ENCODE assay signal across 9 cellular contexts in the genomic region with DNA sequence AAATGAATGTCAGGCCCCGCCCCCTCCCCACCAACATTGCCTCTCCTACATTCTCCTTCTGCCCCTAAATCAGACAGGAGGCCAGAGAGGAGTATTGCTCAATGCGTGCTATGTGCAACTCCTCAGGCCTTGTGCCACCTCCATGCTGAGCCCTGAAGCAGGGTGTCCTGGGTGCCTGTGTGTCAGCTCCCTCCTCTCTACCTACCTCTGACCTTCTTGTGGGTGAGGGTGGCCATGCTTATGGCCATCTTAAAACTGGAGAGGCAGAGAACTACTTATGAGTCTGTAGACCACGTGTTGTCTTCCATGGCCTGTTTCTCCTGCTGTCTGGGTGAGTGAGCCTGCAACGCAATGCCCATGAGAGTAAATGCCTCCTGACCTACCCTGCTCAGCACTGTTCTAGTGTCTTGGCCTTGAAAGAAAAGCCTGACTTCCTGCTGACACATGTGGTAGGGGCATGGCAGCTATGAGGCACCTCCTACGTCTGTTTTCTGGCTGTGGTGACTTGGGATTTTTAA. TPM values are rescaled to one million over a fixed set of nuclear protein-coding genes. Genes with fewer than 3 reads are reported as not detected.
DNase-seq lines count a peak whose midpoint lies in the region; ATAC-seq and TF ChIP-seq lines count a peak whose summit lies in the region.
"Had no signal": no experiment of that assay in that cellular context is flagged by ENCODE, and none has a peak within 500 bp of the region (broad histone marks: within the 10 kb centered on the region; RNA-seq: fewer than 3 reads in every experiment).

No MANE protein-coding gene starts in this region.

- no peaks in the 10 kb centered on the region for H4K20me1 ChIP-seq in mammary epithelial cell (ENCODE audit: insufficient read depth, low read length)

- H3K4me1 ChIP-seq in mammary epithelial cell (ENCODE audit: insufficient read depth, low read length) (peaks cover 20% of the 10 kb centered on the region), right cardiac atrium (ENCODE audit: control insufficient read depth, insufficient read depth, low read length) (no peaks in the 10 kb centered on the region), upper lobe of right lung (no peaks in the 10 kb centered on the region)

- no peak overlapping the region for H3K4me3 Mint-ChIP-seq in MCF 10A (ENCODE audit: unreplicated experiment)

- in situ Hi-C loops in mammary epithelial cell (cut with MboI; ENCODE audit: low sequenced_read_pairs in 2 of 2): no loop called here

- H3K9me3 ChIP-seq in mammary epithelial cell (replicated peaks; ENCODE audit: insufficient read depth, low read length) (no peaks in the 10 kb centered on the region), right cardiac atrium (ENCODE audit: control insufficient read depth, low read length) (no peaks in the 10 kb centered on the region), upper lobe of right lung (no peaks in the 10 kb centered on the region)

- H3K79me2 ChIP-seq in mammary epithelial cell (ENCODE audit: insufficient read depth, low read length): no peaks in the 10 kb centered on the region

- H3K27ac ChIP-seq in mammary epithelial cell (ENCODE audit: insufficient read depth, low read depth, low read length): no peak overlapping the region
- H3K27ac ChIP-seq in right cardiac atrium (ENCODE audit: low read length): no peak overlapping the region
- no peak overlapping the region for H3K27ac ChIP-seq in upper lobe of right lung
- H3K27ac ChIP-seq: KMS-11 had no signal

- no peaks in the 10 kb centered on the region for H3K9me3 Mint-ChIP-seq in MCF 10A (ENCODE audit: unreplicated experiment)

- H3K4me3 ChIP-seq in mammary epithelial cell (replicated peaks in 1 of 3; ENCODE audit: insufficient read depth in 1 of 3, low read depth in 2 of 3, low read length in 3 of 3) (no peak overlapping the region), right cardiac atrium (ENCODE audit: low read length) (no peak overlapping the region), upper lobe of right lung (no peak overlapping the region)

- H3K27me3 ChIP-seq in mammary epithelial cell (ENCODE audit: insufficient read depth, low read length) (no peaks in the 10 kb centered on the region), right cardiac atrium (ENCODE audit: control insufficient read depth, insufficient read depth) (no peaks in the 10 kb centered on the region), upper lobe of right lung (no peaks in the 10 kb centered on the region)

- H3K4me1 Mint-ChIP-seq in MCF 10A (ENCODE audit: insufficient read depth, unreplicated experiment): peaks cover 10% of the 10 kb centered on the region

- no peak overlapping the region for H3K4me2 ChIP-seq in mammary epithelial cell (ENCODE audit: insufficient read depth, low read depth, low read length)
- H3K4me2 ChIP-seq: KMS-11 had no signal

- H3K36me3 ChIP-seq in mammary epithelial cell (ENCODE audit: insufficient read depth, low read length): peaks cover 20% of the 10 kb centered on the region
- H3K36me3 ChIP-seq in upper lobe of right lung: peaks cover 58% of the 10 kb centered on the region

- POLR2A ChIA-PET in MCF 10A (lab: Yijun Ruan, JAX): no interaction called here

- H2AFZ ChIP-seq in mammary epithelial cell (ENCODE audit: low read depth, low read length): no peak overlapping the region

- CTCF ChIA-PET in MCF 10A (lab: Yijun Ruan, JAX): interaction anchor here (0.6 to 7.7 kb wide), 5 partner anchors 9 to 603 kb away, joined by 3 to 62 read pairs (median 3); no protein-coding TSS in a partner anchor
- CTCF ChIA-PET in mammary epithelial cell (lab: Charles Lee; ENCODE audit: low non-redundant PET): interaction anchor here (0.5 kb wide), 1 partner anchor 221 kb away, joined by 4 read pairs; no protein-coding TSS in a partner anchor

- DNase-seq in MCF 10A (ENCODE audit: unreplicated experiment) (peak; percentile 40), mammary epithelial cell (no peak), amniotic epithelial cell (ENCODE audit: low read depth) (peak; percentile 90), right cardiac atrium (peak in 2 of 3 donors; percentile 30 to 51), upper lobe of right lung (no peak), NCI-H446 (lab: John Stamatoyannopoulos, UW) (no peak), SHP77 treated with DMSO at 0.1 percent for 48 hours (lab: John Stamatoyannopoulos, UW) (no peak), hippocampal formation (lab: John Stamatoyannopoulos, UW) (no peak)

- H3K27ac Mint-ChIP-seq in MCF 10A (ENCODE audit: low read depth, unreplicated experiment): no peak overlapping the region

- BruUV-seq in MCF 10A (replicated peaks; lab: Mats Ljungman, UMichigan) (no TSS peak), mammary epithelial cell (replicated peaks; lab: Mats Ljungman, UMichigan) (no TSS peak)

- H3K36me3 Mint-ChIP-seq in MCF 10A (ENCODE audit: insufficient read depth, unreplicated experiment): peaks cover 42% of the 10 kb centered on the region

- H3K27me3 Mint-ChIP-seq in MCF 10A (ENCODE audit: insufficient read depth, unreplicated experiment): no peaks in the 10 kb centered on the region

- ATAC-seq in right cardiac atrium (peak; percentile 40 to 70), upper lobe of right lung (peak; percentile 26)

- dilution Hi-C loops in mammary epithelial cell (cut with HindIII; ENCODE audit: low sequenced_read_pairs): no loop called here

- no peak for TF ChIP-seq CTCF in MCF 10A (IDR thresholded peaks at IDR 0.05; ENCODE audit: unreplicated experiment)
- TF ChIP-seq CTCF in mammary epithelial cell (conservative IDR thresholded peaks at IDR 0.05 in 1 of 2, IDR thresholded peaks at IDR 0.05 in 1 of 2; ENCODE audit: extremely low read depth in 1 of 2, insufficient read depth in 1 of 2, low read depth in 1 of 2, low read length in 2 of 2): no peak
- TF ChIP-seq CTCF in upper lobe of right lung (IDR thresholded peaks at IDR 0.05): no peak

- intact Hi-C loops in MCF 10A (cut with micrococcal nuclease): no loop called here
- intact Hi-C loops in mammary epithelial cell (cut with micrococcal nuclease): no loop called here
- intact Hi-C loops in right cardiac atrium (cut with DNase I): no loop called here
- intact Hi-C loops in upper lobe of right lung (cut with DNase I): no loop called here

- 79% methylated on average over 3 of the region's 5 CpGs for WGBS in mammary epithelial cell (ENCODE audit: low coverage, missing lambda C conversion rate)
- WGBS in right cardiac atrium: 60% methylated on average over 5 of the region's 5 CpGs

- no peak overlapping the region for H3K9ac ChIP-seq in mammary epithelial cell (ENCODE audit: insufficient read depth, low read length)
- H3K9ac ChIP-seq: KMS-11 had no signal

RNA-seq across cellular contexts. Expression of a gene that starts 10.5 kb away (rescaled TPM):
- total RNA-seq in MCF 10A (2022) (3.5 TPM in 2 replicates), mammary epithelial cell (100 to 1,000 TPM in 1 of 2 donors, 10 to 100 TPM in 1; 47.2 to 409 TPM), right cardiac atrium (100 to 1,000 TPM in 2 of 4 donors, 10 to 100 TPM in 2; 95.1 to 127 (median 104) TPM), upper lobe of right lung (134 TPM)
- polyA plus RNA-seq in mammary epithelial cell (75.0 TPM), right cardiac atrium (97.2 TPM)
- 36.1 TPM for polyA minus RNA-seq in mammary epithelial cell

RNA-seq across cellular contexts. Expression of a gene that starts 27.9 kb away (rescaled TPM):
- total RNA-seq in MCF 10A (2022) (19.2 and 20.9 TPM in 2 replicates), mammary epithelial cell (10 to 100 TPM in 1 of 2 donors, 1 to 10 TPM in 1; 3.7 to 34.4 TPM), right cardiac atrium (10 to 100 TPM; 12.7 to 19.6 (median 15.2) TPM), upper lobe of right lung (23.2 TPM)
- polyA plus RNA-seq in mammary epithelial cell (39.1 TPM), right cardiac atrium (9.7 TPM)
- polyA minus RNA-seq in mammary epithelial cell: 66.6 TPM

RNA-seq across cellular contexts. Expression of a gene that starts 34.3 kb away (rescaled TPM):
- total RNA-seq in MCF 10A (2022) (not detected in 2 replicates), mammary epithelial cell (under 1 TPM in 1 of 2 donors, not detected in 1; 0.50 TPM), right cardiac atrium (10 to 100 TPM; 21.4 to 31.0 (median 24.1) TPM), upper lobe of right lung (47.6 TPM)
- polyA plus RNA-seq in mammary epithelial cell (0.07 TPM), right cardiac atrium (27.1 TPM)
- not detected for polyA minus RNA-seq in mammary epithelial cell

RNA-seq across cellular contexts. Expression of a gene that starts 40.1 kb away (rescaled TPM):
- total RNA-seq in MCF 10A (2022): not detected in 2 replicates
- not detected for total RNA-seq in mammary epithelial cell
- polyA plus RNA-seq in mammary epithelial cell: not detected
- polyA minus RNA-seq in mammary epithelial cell: not detected
- total RNA-seq in right cardiac atrium: under 1 TPM in 1 of 4 donors, not detected in 3; 0.06 TPM
- polyA plus RNA-seq in right cardiac atrium: 0.02 TPM
- not detected for total RNA-seq in upper lobe of right lung

Comparison
In these comparisons a context has a peak if more than half of its experiments do, and no peak if none do; other contexts are left out.
1. DNase-seq: peak in MCF 10A (single experiment), amniotic epithelial cell (single experiment) and right cardiac atrium (2 of 3); none in mammary epithelial cell (single experiment), upper lobe of right lung (single experiment), NCI-H446 (0 of 2), SHP77 treated with DMSO at 0.1 percent for 48 hours (single experiment) and hippocampal formation (0 of 2).
2. RNA of a gene that starts 10.5 kb away (total RNA-seq): 47.2 to 409 TPM in mammary epithelial cell, 134 TPM in upper lobe of right lung (single experiment) and 95.1 to 127 TPM in right cardiac atrium; 3.5 TPM in MCF 10A; every median in the first group is over 10 times any median in the second.
3. RNA of a gene that starts 34.3 kb away (total RNA-seq): 47.6 TPM in upper lobe of right lung (single experiment) and 21.4 to 31.0 TPM in right cardiac atrium; 0.50 TPM in mammary epithelial cell and not detected in MCF 10A; every median in the first group is over 10 times any median in the second.